ENCODE assay signal across 18 cellular contexts in genomic region chr7:101554584-101555268, GRCh38.
"Had no signal": no experiment of that assay in that cellular context is flagged by ENCODE, and none has a peak within 500 bp of the region (broad histone marks: within the 10 kb centered on the region; RNA-seq: fewer than 3 reads in every experiment).

No MANE protein-coding gene starts in this region.

- H3K4me3 ChIP-seq: prostate gland, skin epidermis, tibial nerve had no signal

- DNase-seq: activated CD4-positive, alpha-beta T cell treated with anti-CD3 and anti-CD28 coated beads, Interleukin-2, amount 10 ng/mL, durations not matched to agents 7 days and 5 days; activated naive CD4-positive, alpha-beta T cell treated with anti-CD3 and anti-CD28 coated beads, Interleukin-2, amount 50 U/mL, for 16 hours; cortex of kidney; effector CD8-positive, alpha-beta T cell; foreskin fibroblast; glutamatergic neuron; mesendoderm; occipital lobe; right cardiac atrium; stimulated activated CD4-positive, alpha-beta T cell treated with anti-CD3 and anti-CD28 coated beads, Interleukin-15, amount 100 ng/mL, for 24 hours; stimulated activated CD4-positive, alpha-beta T cell treated with anti-CD3 and anti-CD28 coated beads, Interleukin-4, amount 100 ng/mL, for 1 hour; stimulated activated naive B cell treated with anti-CD40 and anti-IgM and Interleukin-4, amounts not matched to agents 10 μg/mL and 1 μg/mL and 100 μg/mL, for 72 hours had no signal

- H3K27ac Mint-ChIP-seq: activated CD4-positive, alpha-beta T cell treated with anti-CD3 and anti-CD28 coated beads, Interleukin-2, amount 10 ng/mL, durations not matched to agents 7 days and 5 days; activated T-helper 17 cell treated with anti-CD3 and anti-CD28 coated beads, Interleukin-2, amount 50 U/mL, for 72 hours; natural killer cell treated with Interleukin-12 subunit alpha and Interleukin-12 subunit beta and Interleukin-15 and Interleukin-18, amount 100 ng/mL, for 72 hours; stimulated activated naive B cell treated with anti-CD40 and anti-IgM and Interleukin-4, amounts not matched to agents 10 μg/mL and 1 μg/mL and 100 μg/mL, for 72 hours; T-helper 2 cell treated with Interferon-gamma antibody and Interleukin-4, amounts not matched to agents 5 μg/mL and 100 μg/mL, for 36 hours had no signal

- H3K4me1 ChIP-seq: prostate gland had no signal

- H3K27me3 ChIP-seq: tibial nerve had no signal

- H3K27me3 Mint-ChIP-seq: activated CD4-positive, alpha-beta T cell treated with anti-CD3 and anti-CD28 coated beads, Interleukin-2, amount 10 ng/mL, durations not matched to agents 7 days and 5 days had no signal

- H3K9me3 Mint-ChIP-seq: activated CD4-positive, alpha-beta T cell treated with anti-CD3 and anti-CD28 coated beads, Interleukin-2, amount 10 ng/mL, durations not matched to agents 7 days and 5 days; activated T-helper 17 cell treated with anti-CD3 and anti-CD28 coated beads, Interleukin-2, amount 50 U/mL, for 72 hours; natural killer cell treated with Interleukin-12 subunit alpha and Interleukin-12 subunit beta and Interleukin-15 and Interleukin-18, amount 100 ng/mL, for 72 hours; T-helper 2 cell treated with Interferon-gamma antibody and Interleukin-4, amounts not matched to agents 5 μg/mL and 100 μg/mL, for 36 hours had no signal

- H3K36me3 Mint-ChIP-seq: natural killer cell treated with Interleukin-12 subunit alpha and Interleukin-12 subunit beta and Interleukin-15 and Interleukin-18, amount 100 ng/mL, for 72 hours; stimulated activated naive B cell treated with anti-CD40 and anti-IgM and Interleukin-4, amounts not matched to agents 10 μg/mL and 1 μg/mL and 100 μg/mL, for 72 hours had no signal

- H3K36me3 ChIP-seq: prostate gland, tibial nerve had no signal

- H3K9me3 ChIP-seq: prostate gland, tibial nerve had no signal

- ATAC-seq: activated T-helper 17 cell treated with anti-CD3 and anti-CD28 coated beads, Interleukin-2, amount 50 U/mL, for 72 hours; natural killer cell treated with Interleukin-12 subunit alpha and Interleukin-12 subunit beta and Interleukin-15 and Interleukin-18, amount 100 ng/mL, for 72 hours; right cardiac atrium; stimulated activated naive B cell treated with anti-CD40 and anti-IgM and Interleukin-4, amounts not matched to agents 10 μg/mL and 1 μg/mL and 100 μg/mL, for 72 hours had no signal

- H3K4me1 Mint-ChIP-seq: activated CD4-positive, alpha-beta T cell treated with anti-CD3 and anti-CD28 coated beads, Interleukin-2, amount 10 ng/mL, durations not matched to agents 7 days and 5 days; activated T-helper 17 cell treated with anti-CD3 and anti-CD28 coated beads, Interleukin-2, amount 50 U/mL, for 72 hours had no signal

- H3K4me3 Mint-ChIP-seq: activated CD4-positive, alpha-beta T cell treated with anti-CD3 and anti-CD28 coated beads, Interleukin-2, amount 10 ng/mL, durations not matched to agents 7 days and 5 days; activated T-helper 17 cell treated with anti-CD3 and anti-CD28 coated beads, Interleukin-2, amount 50 U/mL, for 72 hours; natural killer cell treated with Interleukin-12 subunit alpha and Interleukin-12 subunit beta and Interleukin-15 and Interleukin-18, amount 100 ng/mL, for 72 hours; stimulated activated naive B cell treated with anti-CD40 and anti-IgM and Interleukin-4, amounts not matched to agents 10 μg/mL and 1 μg/mL and 100 μg/mL, for 72 hours; T-helper 2 cell treated with Interferon-gamma antibody and Interleukin-4, amounts not matched to agents 5 μg/mL and 100 μg/mL, for 36 hours had no signal

- H3K27ac ChIP-seq: prostate gland, skin epidermis, tibial nerve had no signal
